Comparison of ENCODE assay signal across 8 cellular contexts in the genomic region with DNA sequence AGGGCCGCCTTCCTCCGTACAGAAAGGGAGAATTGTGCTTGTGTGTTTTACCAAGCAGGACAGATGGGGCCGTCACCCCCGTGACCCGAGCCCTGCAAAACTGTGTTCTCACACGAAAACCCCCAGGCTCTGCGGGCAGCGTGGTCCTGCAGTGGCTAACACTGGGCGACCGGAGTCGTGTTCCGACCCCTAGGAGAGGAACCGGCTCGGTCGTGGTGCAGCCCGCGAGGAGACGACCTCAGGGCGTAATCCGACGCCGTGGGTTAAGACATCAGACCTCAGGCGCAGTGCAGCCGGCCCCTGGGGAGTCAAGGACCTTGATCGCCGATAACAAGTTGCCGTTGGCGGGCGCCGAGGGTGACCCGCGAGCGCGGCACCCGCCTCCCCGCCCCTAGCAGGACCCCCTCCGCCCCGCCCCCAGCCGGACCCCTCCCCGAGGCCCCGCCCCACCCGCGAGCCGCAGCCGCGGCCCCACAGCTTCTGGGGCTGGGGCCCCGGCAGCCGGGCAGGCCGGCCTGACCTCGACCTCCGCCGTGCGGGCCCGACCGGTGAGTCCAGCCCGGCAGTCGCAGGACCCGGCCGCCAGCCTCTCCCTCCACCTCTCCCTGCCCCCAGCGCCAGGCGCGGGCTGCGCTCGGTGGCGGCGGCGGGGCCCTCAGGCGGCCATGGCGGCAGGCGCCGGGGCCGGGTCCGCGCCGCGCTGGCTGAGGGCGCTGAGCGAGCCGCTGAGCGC. TPM values are rescaled to one million over a fixed set of nuclear protein-coding genes. Genes with fewer than 3 reads are reported as not detected.
A peak's percentile ranks its signal among the peaks of the same experiment; 100 is the strongest.
DNase-seq lines count a peak whose midpoint lies in the region; ATAC-seq and TF ChIP-seq lines count a peak whose summit lies in the region.

Gene CHPT1, plus strand, starts transcription at position 444 of the 733 bp plus-strand sequence. Its CDS starts 222 bp downstream, at position 666.

- POLR2A ChIA-PET in AG04449 (lab: Yijun Ruan, JAX) = no interaction called here

- TF ChIP-seq CTCF in AG04449 (IDR thresholded peaks at IDR 0.05; ENCODE audit: insufficient read depth, low read length, missing control alignments) (no peak), dorsolateral prefrontal cortex (IDR thresholded peaks at IDR 0.05 in 54 of 56, conservative IDR thresholded peaks at IDR 0.05 in 2 of 56; ENCODE audit: low read depth in 1 of 56, partially characterized antibody in 56 of 56) (peak in 2 of 56 donors; percentile 12)

- intact Hi-C loops in dorsolateral prefrontal cortex (cut with DNase I) = no loop called here

- H3K4me3 ChIP-seq in AG04449 (ENCODE audit: low read depth, low read length) (peak within 1 kb of the TSS; percentile 88), dorsolateral prefrontal cortex (peak within 1 kb of the TSS; percentile 54 to 97 (median 87))

- peak within 1 kb of the TSS in 58 of 59 donors; percentile 58 to 99 (median 92) for H3K27ac ChIP-seq in dorsolateral prefrontal cortex

- CTCF ChIA-PET in AG04449 (lab: Yijun Ruan, JAX) = interaction anchor here (2.3 kb wide), 1 partner anchor 10 kb away, joined by 10 read pairs; no protein-coding TSS in a partner anchor

- DNase-seq in AG04449 (ENCODE audit: low read depth, low spot score) = no peak
- peak; percentile 71 for DNase-seq in NCI-H510A (lab: John Stamatoyannopoulos, UW)
- peak; percentile 22 to 26 for DNase-seq in activated CD4-positive, alpha-beta T cell treated with anti-CD3 and anti-CD28 coated beads, Interleukin-2, amount 50 U/mL, for 24 hours (ENCODE audit: low read depth in 1 of 2, low spot score in 1 of 2)
- peak; percentile 33 to 75 (median 54) for DNase-seq in dorsolateral prefrontal cortex
- DNase-seq in lung microvascular endothelial cell (ENCODE audit: low read depth in 2 of 2) = peak; percentile 50 to 52
- DNase-seq in stimulated activated CD8-positive, alpha-beta memory T cell treated with anti-CD3 and anti-CD28 coated beads, Interleukin-12 subunit alpha, Interleukin-12 subunit beta, amount 100 ng/mL, for 1 hour (ENCODE audit: low read depth) = peak; percentile 27

- H3K27me3 ChIP-seq in dorsolateral prefrontal cortex = no peaks in the 10 kb centered on the region

- ATAC-seq in GM18858 (IDR thresholded peaks at IDR 0.05; ENCODE audit: unreplicated experiment) (peak; percentile 51), HG03066 (IDR thresholded peaks at IDR 0.05; ENCODE audit: low read depth, unreplicated experiment) (peak; percentile 57)

RNA-seq across cellular contexts. Expression of gene CHPT1, which starts in this region (rescaled TPM):
- total RNA-seq in dorsolateral prefrontal cortex = 100 to 1,000 TPM in 8 of 120 experiments, 10 to 100 TPM in 112; 43.8 to 129 (median 68.8) TPM
- total RNA-seq in lung microvascular endothelial cell = 20.5 and 42.7 TPM in 2 replicates
